8 cellular contexts compared by ENCODE assay signal in genomic region chr5:77087484-77088291, GRCh38. TPM values are rescaled to one million over a fixed set of nuclear protein-coding genes. Genes with fewer than 3 reads are reported as not detected.
DNase-seq lines count a peak whose midpoint lies in the region; ATAC-seq and TF ChIP-seq lines count a peak whose summit lies in the region.

No MANE protein-coding gene starts in this region.

- H3K27me3 ChIP-seq in GM06990 (replicated peaks; ENCODE audit: control insufficient read depth, insufficient read depth, low read length) (no peaks in the 10 kb centered on the region), IMR-90 (ENCODE audit: control insufficient read depth, insufficient read depth, low read length) (no peaks in the 10 kb centered on the region), body of pancreas (no peaks in the 10 kb centered on the region), iPS-20b (ENCODE audit: insufficient read depth, low read length) (no peaks in the 10 kb centered on the region), skeletal muscle tissue (ENCODE audit: control insufficient read depth in 3 of 3, insufficient read depth in 3 of 3, low read length in 3 of 3) (no peaks in the 10 kb centered on the region)

- H4K91ac ChIP-seq in IMR-90 (ENCODE audit: insufficient read depth, low read depth, low read length): no peak overlapping the region

- TF ChIP-seq CTCF in GM06990 (IDR thresholded peaks at IDR 0.05; ENCODE audit: insufficient read depth, low read length, poor library complexity, severe bottlenecking): no peak
- no peak for TF ChIP-seq CTCF in IMR-90 (conservative IDR thresholded peaks at IDR 0.05; ENCODE audit: low read depth, low read length)
- no peak for TF ChIP-seq CTCF in body of pancreas (IDR thresholded peaks at IDR 0.05)

- peak overlapping the region; percentile 1; the same call in 1 of the 2 replicates for H4K5ac ChIP-seq in IMR-90 (ENCODE audit: low read depth, low read length)

- no TSS peak for BruUV-seq in IMR-90 (replicated peaks; lab: Mats Ljungman, UMichigan)

- peak overlapping the region; percentile 72; the same call in 1 of the 2 replicates for H3K27ac ChIP-seq in IMR-90 (ENCODE audit: insufficient read depth, low read length)
- peak overlapping the region; percentile 94 to 98 (median 96) for H3K27ac ChIP-seq in body of pancreas
- peak overlapping the region; percentile 96 for H3K27ac ChIP-seq in iPS-20b (ENCODE audit: low read length)
- H3K27ac ChIP-seq in skeletal muscle tissue (ENCODE audit: low read depth, low read length): no peak overlapping the region

- TF ChIP-seq POLR2A in IMR-90 (IDR thresholded peaks at IDR 0.05; ENCODE audit: low read depth, low read length): no peak
- no peak for TF ChIP-seq POLR2A in body of pancreas (IDR thresholded peaks at IDR 0.05)

- no peak overlapping the region for H2BK20ac ChIP-seq in IMR-90 (ENCODE audit: low read depth, low read length)

- H2AK5ac ChIP-seq in IMR-90 (ENCODE audit: low read depth, low read length): no peak overlapping the region

- no peaks in the 10 kb centered on the region for H4K20me1 ChIP-seq in IMR-90 (ENCODE audit: insufficient read depth, low read length)

- H3K56ac ChIP-seq in IMR-90 (ENCODE audit: extremely low read depth, insufficient read depth, low read length): no peak overlapping the region

- H3K4ac ChIP-seq in IMR-90 (ENCODE audit: low read depth, low read length): peak overlapping the region; percentile 23; the same call in 1 of the 2 replicates

- dilution Hi-C loops in IMR-90 (cut with HindIII; ENCODE audit: low sequenced_read_pairs, unreplicated experiment): no loop called here

- H3K4me2 ChIP-seq in IMR-90 (ENCODE audit: low read depth, low read length): peak overlapping the region; percentile 78

- 0 out of 2 replicates have a peak overlapping the region, but pooled peaks have one; percentile 34 for H3K23ac ChIP-seq in IMR-90 (ENCODE audit: low read depth, low read length)

- H2AK9ac ChIP-seq in IMR-90 (replicated peaks; ENCODE audit: low read depth, low read length, poor library complexity): no peak overlapping the region

- peak overlapping the region; percentile 94 for H2AFZ ChIP-seq in IMR-90 (replicated peaks; ENCODE audit: low read length, poor library complexity)

- no peak overlapping the region; the same call in 1 of the 2 replicates for H3K18ac ChIP-seq in IMR-90 (ENCODE audit: low read depth, low read length)

- CTCF ChIA-PET in IMR-90 (lab: Yijun Ruan, JAX): interaction anchor here (0.6 to 3.1 kb wide), 3 partner anchors 11 to 65 kb away, joined by 3 to 15 read pairs (median 3); no protein-coding TSS in a partner anchor

- H2BK120ac ChIP-seq in IMR-90 (ENCODE audit: low read depth, low read length): 0 out of 2 replicates have a peak overlapping the region, but pooled peaks have one; percentile 8

- 0 out of 2 replicates have a peak overlapping the region, but pooled peaks have one; percentile 47 for H3K14ac ChIP-seq in IMR-90 (replicated peaks; ENCODE audit: low read depth, low read length)

- H3K36me3 ChIP-seq in GM06990 (ENCODE audit: control insufficient read depth, insufficient read depth, low read length) (no peaks in the 10 kb centered on the region; the same call in none of the 2 replicates), IMR-90 (ENCODE audit: control insufficient read depth, insufficient read depth, low read length) (no peaks in the 10 kb centered on the region), body of pancreas (replicated peaks in 1 of 2; ENCODE audit: insufficient read depth in 1 of 2, low read depth in 2 of 2) (no peaks in the 10 kb centered on the region), iPS-20b (ENCODE audit: insufficient read depth, low read depth, low read length) (0 out of 2 replicates have a peak, but pooled peaks cover 5% of the 10 kb centered on the region), skeletal muscle tissue (ENCODE audit: control insufficient read depth in 3 of 3, insufficient read depth in 3 of 3, low read length in 3 of 3) (peaks cover under 1 to 3% (median 2%) of the 10 kb centered on the region in 3 donors)

- no peak overlapping the region for H2BK15ac ChIP-seq in IMR-90 (ENCODE audit: low read depth, low read length)

- intact Hi-C loops in IMR-90 (cut with micrococcal nuclease): loop anchor here (5.0 kb wide), 1 partner anchor 405 kb away; the partner anchor contains the start of gene WDR41
- intact Hi-C loops in body of pancreas (cut with DNase I): no loop called here

- no peaks in the 10 kb centered on the region for H3K9me1 ChIP-seq in IMR-90 (ENCODE audit: insufficient read depth, low read length)

- H3K4me3 ChIP-seq in GM06990 (replicated peaks; ENCODE audit: low read depth, low read length) (peak overlapping the region; percentile 68), IMR-90 (ENCODE audit: insufficient read depth, low read depth, low read length) (peak overlapping the region; percentile 60), body of pancreas (peak overlapping the region in 1 of 2 donors; percentile 71), iPS-20b (ENCODE audit: low read length) (peak overlapping the region; percentile 90), skeletal muscle tissue (ENCODE audit: low read length in 3 of 3) (peak overlapping the region; percentile 83 to 97 (median 94))

- no peak overlapping the region for H2BK5ac ChIP-seq in IMR-90 (ENCODE audit: low read depth, low read length, poor library complexity, severe bottlenecking)

- H3K9ac ChIP-seq in IMR-90 (ENCODE audit: low read depth, low read length) (peak overlapping the region; percentile 70), iPS-20b (ENCODE audit: low read depth, low read length) (peak overlapping the region; percentile 97), skeletal muscle tissue (ENCODE audit: low read depth in 1 of 3, low read length in 3 of 3) (peak overlapping the region; percentile 83 to 92 (median 91))

- in situ Hi-C loops in IMR-90 (cut with MboI; ENCODE audit: low sequenced_read_pairs): no loop called here

- no peaks in the 10 kb centered on the region for H3K79me1 ChIP-seq in IMR-90 (ENCODE audit: low read depth in 1 of 2, low read length in 2 of 2)

- peak overlapping the region; percentile 46 to 52; a peak in 3 of 4 replicates for H4K8ac ChIP-seq in IMR-90 (ENCODE audit: low read depth in 2 of 2, low read length in 2 of 2)

- POLR2A ChIA-PET in IMR-90 (lab: Charles Lee; ENCODE audit: unreplicated experiment): interaction anchor here (1.0 kb wide), 1 partner anchor 58 kb away, joined by 3 read pairs; the partner anchor contains the start of gene AGGF1

- ATAC-seq in IMR-90 (ENCODE audit: low read depth) (peak; percentile 7), body of pancreas (peak; percentile 43)

- peaks cover 6% of the 10 kb centered on the region; the same call in 1 of the 2 replicates for H3K4me1 ChIP-seq in IMR-90 (ENCODE audit: control insufficient read depth, insufficient read depth, low read length)
- H3K4me1 ChIP-seq in body of pancreas: peaks cover 23% of the 10 kb centered on the region
- H3K4me1 ChIP-seq in iPS-20b (ENCODE audit: insufficient read depth, low read length): peaks cover 18% of the 10 kb centered on the region; the same call in 1 of the 2 replicates
- H3K4me1 ChIP-seq in skeletal muscle tissue (ENCODE audit: control insufficient read depth in 3 of 3, insufficient read depth in 3 of 3, low read length in 3 of 3): peaks cover 10 to 16% (median 11%) of the 10 kb centered on the region in 3 donors

- H3K9me3 ChIP-seq in IMR-90 (ENCODE audit: control insufficient read depth, insufficient read depth, low read length) (no peaks in the 10 kb centered on the region), body of pancreas (no peaks in the 10 kb centered on the region), iPS-20b (ENCODE audit: insufficient read depth, low read depth, low read length) (no peaks in the 10 kb centered on the region), skeletal muscle tissue (ENCODE audit: control insufficient read depth in 3 of 3, low read length in 3 of 3) (no peaks in the 10 kb centered on the region)

- 18% methylated on average over 3 of the region's 18 CpGs; no CpG with 5 or more reads in 1 of the 2 experiments for WGBS in IMR-90 (ENCODE audit: extremely low coverage in 2 of 2, insufficient read length in 1 of 2), 2 experiments
- 13 to 15% methylated on average over 18 of the region's 18 CpGs for WGBS in body of pancreas, 2 donors

- DNase-seq in GM06990 (ENCODE audit: extremely low read depth, insufficient read length): no peak
- DNase-seq in IMR-90: peak; percentile 5
- peak; percentile 19 to 58 (median 28) for DNase-seq in body of pancreas
- DNase-seq in NCI-H345 treated with DMSO at 0.1 percent for 48 hours (lab: John Stamatoyannopoulos, UW; ENCODE audit: unreplicated experiment): no peak
- no peak for DNase-seq in germinal center (ENCODE audit: low spot score)
- no peak for DNase-seq in DMS53 (lab: John Stamatoyannopoulos, UW)

- TF ChIP-seq RAD21 in IMR-90 (IDR thresholded peaks at IDR 0.05; ENCODE audit: low read length): no peak

TF ChIP-seq in IMR-90, 13 proteins besides CTCF, POLR2A, EP300 and RAD21:
- no peak for TF ChIP-seq MAZ (IDR thresholded peaks at IDR 0.05; ENCODE audit: borderline replicate concordance, low read depth, low read length)
- no peak for TF ChIP-seq RCOR1 (IDR thresholded peaks at IDR 0.05; ENCODE audit: insufficient replicate concordance, low read length)
- no peak for TF ChIP-seq FOS (IDR thresholded peaks at IDR 0.05; ENCODE audit: low read depth, low read length)
- TF ChIP-seq RFX5 (IDR thresholded peaks at IDR 0.05; ENCODE audit: low read depth, low read length): no peak
- TF ChIP-seq CEBPB (IDR thresholded peaks at IDR 0.05; ENCODE audit: low read depth, low read length): no peak
TF ChIP-seq in IMR-90: peak in this region for 0.

RNA-seq across cellular contexts. Expression of gene ZBED3, which starts 0.6 kb away (rescaled TPM):
- total RNA-seq in IMR-90 (2012; rRNA removed) (0.18 and 0.28 TPM in 2 replicates), body of pancreas (10 to 100 TPM in 1 of 2 donors, 1 to 10 TPM in 1; 4.2 to 41.5 TPM), skeletal muscle tissue (0.52 TPM)
- polyA plus RNA-seq in IMR-90 (2012; rRNA removed): 2.2 and 2.5 TPM in 2 replicates
- 1.0 and 2.0 TPM in 2 replicates for polyA plus RNA-seq in IMR-90 (2012; cell fraction: cytosol; rRNA removed)
- 1.8 and 3.5 TPM in 2 replicates for polyA plus RNA-seq in IMR-90 (2012; cell fraction: nucleus; rRNA removed; ENCODE audit: low replicate concordance)

RNA-seq across cellular contexts. Expression of gene AGGF1, which starts 57.5 kb away (rescaled TPM):
- total RNA-seq in IMR-90 (2012; rRNA removed) (7.3 and 12.8 TPM in 2 replicates), body of pancreas (10 to 100 TPM in 1 of 2 donors, 1 to 10 TPM in 1; 8.2 to 13.5 TPM), skeletal muscle tissue (10.4 TPM)
- polyA plus RNA-seq in IMR-90 (2012; rRNA removed): 8.4 and 9.3 TPM in 2 replicates
- polyA plus RNA-seq in IMR-90 (2012; cell fraction: cytosol; rRNA removed): 3.8 and 4.3 TPM in 2 replicates
- 6.8 and 8.0 TPM in 2 replicates for polyA plus RNA-seq in IMR-90 (2012; cell fraction: nucleus; rRNA removed; ENCODE audit: low replicate concordance)

Comparison
In these comparisons a context has a peak if more than half of its experiments do, and no peak if none do; other contexts are left out.
1. DNase-seq: peak in IMR-90 (single experiment) and body of pancreas (4 of 4); none in GM06990 (single experiment), NCI-H345 treated with DMSO at 0.1 percent for 48 hours (single experiment), germinal center (single experiment) and DMS53 (single experiment).
2. Peak in every context shown above with its lines, with median percentiles within 50 percentile points of each other: H3K9ac ChIP-seq.